Comparison of ENCODE assay signal across 8 cellular contexts in the genomic region with DNA sequence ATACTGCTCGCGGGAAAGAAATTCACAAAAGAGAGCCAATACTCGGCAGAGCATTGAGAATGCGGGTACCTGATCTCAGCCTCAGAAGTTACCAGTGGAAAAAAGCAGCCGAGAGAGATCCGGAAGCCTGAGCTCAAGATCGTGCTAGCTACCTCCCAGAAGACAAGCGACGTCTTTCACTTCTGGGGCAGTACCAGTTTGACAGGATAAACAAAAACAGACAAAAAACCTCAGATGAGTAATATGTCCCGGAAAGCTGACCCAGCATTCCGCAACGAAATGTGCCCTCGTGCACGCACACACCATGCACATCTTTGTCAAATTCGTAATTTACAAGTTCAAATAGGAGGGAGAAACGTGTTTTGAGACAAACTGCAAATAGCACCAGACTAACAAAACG.
DNase-seq lines count a peak whose midpoint lies in the region; ATAC-seq and TF ChIP-seq lines count a peak whose summit lies in the region.
"Not testable (repeated sequence)": the region's sequence is repeated elsewhere in the genome, so short reads cannot be mapped to it uniquely, and the experiment has no call there.

No MANE protein-coding gene starts in this region.

- peak overlapping the region in 4 of 12 donors; percentile 43 to 50 (median 44) for H3K4me3 ChIP-seq in heart left ventricle
- not testable (repeated sequence) for H3K4me3 ChIP-seq in parathyroid adenoma (ENCODE audit: low read depth, low read length)

- not testable (repeated sequence) for TF ChIP-seq CTCF in CD4-positive, alpha-beta T cell (IDR thresholded peaks at IDR 0.05); heart left ventricle (IDR thresholded peaks at IDR 0.05); parathyroid adenoma (IDR thresholded peaks at IDR 0.05)

- H3K36me3 Mint-ChIP-seq in CD4-positive, alpha-beta T cell (ENCODE audit: low read depth); activated T-helper 17 cell treated with anti-CD3 and anti-CD28 coated beads, Interleukin-2, amount 50 U/mL, for 72 hours (ENCODE audit: low read depth): not testable (repeated sequence)

- CTCF ChIA-PET in CD4-positive, alpha-beta T cell (lab: Charles Lee), result not testable (repeated sequence)

- not testable (repeated sequence) for H3K27me3 Mint-ChIP-seq in CD4-positive, alpha-beta T cell; activated T-helper 17 cell treated with anti-CD3 and anti-CD28 coated beads, Interleukin-2, amount 50 U/mL, for 72 hours

- not testable (repeated sequence) for H3K9ac ChIP-seq in parathyroid adenoma

- H3K9me3 Mint-ChIP-seq in CD4-positive, alpha-beta T cell; activated T-helper 17 cell treated with anti-CD3 and anti-CD28 coated beads, Interleukin-2, amount 50 U/mL, for 72 hours: not testable (repeated sequence)

- peak; percentile 43 for ATAC-seq in CD4-positive, alpha-beta T cell (ENCODE audit: poor library complexity)
- ATAC-seq in GM19025 (IDR thresholded peaks at IDR 0.05; ENCODE audit: low read depth, unreplicated experiment) (peak; percentile 21), GM21723 (IDR thresholded peaks at IDR 0.05; ENCODE audit: unreplicated experiment) (peak; percentile 39), HG03025 (IDR thresholded peaks at IDR 0.05; ENCODE audit: low FRiP score, unreplicated experiment) (peak; percentile 30), HG03571 (IDR thresholded peaks at IDR 0.05; ENCODE audit: unreplicated experiment) (peak; percentile 29), heart left ventricle (peak; percentile 0 to 3 (median 1))
- peak; percentile 56 for ATAC-seq in activated T-helper 17 cell treated with anti-CD3 and anti-CD28 coated beads, Interleukin-2, amount 50 U/mL, for 72 hours (replicated peaks)

- H3K79me2 ChIP-seq in parathyroid adenoma, result not testable (repeated sequence)

- WGBS in heart left ventricle, 4 donors, result no CpG with 5 or more reads among the region's 17 CpGs

- peak overlapping the region; percentile 79 for H3K27ac Mint-ChIP-seq in CD4-positive, alpha-beta T cell
- H3K27ac Mint-ChIP-seq in activated T-helper 17 cell treated with anti-CD3 and anti-CD28 coated beads, Interleukin-2, amount 50 U/mL, for 72 hours, result not testable (repeated sequence)

- DNase-seq in CD4-positive, alpha-beta T cell; heart left ventricle: not testable (repeated sequence)

- not testable (repeated sequence) for H3K9me3 ChIP-seq in CD4-positive, alpha-beta T cell (ENCODE audit: control insufficient read depth, low read length); heart left ventricle; parathyroid adenoma (ENCODE audit: control insufficient read depth, low read length)

- H3K27ac ChIP-seq in CD4-positive, alpha-beta T cell (ENCODE audit: low read depth, low read length), result peak overlapping the region; percentile 53
- H3K27ac ChIP-seq in heart left ventricle, result not testable (repeated sequence)
- H3K27ac ChIP-seq in parathyroid adenoma, result peak overlapping the region; percentile 53

- H3K4me2 ChIP-seq in parathyroid adenoma (ENCODE audit: low read length), result not testable (repeated sequence)

- not testable (repeated sequence) for H2AFZ ChIP-seq in parathyroid adenoma

- not testable (repeated sequence) for TF ChIP-seq POLR2A in heart left ventricle (IDR thresholded peaks at IDR 0.05)

- H3K4me1 Mint-ChIP-seq in CD4-positive, alpha-beta T cell (ENCODE audit: low read depth); activated T-helper 17 cell treated with anti-CD3 and anti-CD28 coated beads, Interleukin-2, amount 50 U/mL, for 72 hours: not testable (repeated sequence)

- not testable (repeated sequence) for H3K27me3 ChIP-seq in CD4-positive, alpha-beta T cell (ENCODE audit: control insufficient read depth, insufficient read depth, low read length); heart left ventricle; parathyroid adenoma (ENCODE audit: control insufficient read depth, insufficient read depth, low read length)

- not testable (repeated sequence) for H3K36me3 ChIP-seq in heart left ventricle; parathyroid adenoma (ENCODE audit: control insufficient read depth, insufficient read depth, low read length)

- POLR2A ChIA-PET in CD4-positive, alpha-beta T cell (lab: Charles Lee), result not testable (repeated sequence)

- not testable (repeated sequence) for H3K4me3 Mint-ChIP-seq in CD4-positive, alpha-beta T cell; activated T-helper 17 cell treated with anti-CD3 and anti-CD28 coated beads, Interleukin-2, amount 50 U/mL, for 72 hours

- intact Hi-C loops in CD4-positive, alpha-beta T cell (cut with DNase I, micrococcal nuclease); heart left ventricle (cut with DNase I): not testable (repeated sequence)

- H3K4me1 ChIP-seq in heart left ventricle, parathyroid adenoma: not testable (repeated sequence)

Comparison
In these comparisons a context has a peak if more than half of its experiments do, and no peak if none do; other contexts are left out.
1. ATAC-seq: peak in every context shown above with its lines; median percentile 56 in activated T-helper 17 cell treated with anti-CD3 and anti-CD28 coated beads, Interleukin-2, amount 50 U/mL, for 72 hours; 43 in CD4-positive, alpha-beta T cell; 39 in GM21723; 30 in HG03025; 29 in HG03571; 21 in GM19025; 1 in heart left ventricle.